In genomic region chr16:30356401-30357084, GRCh38 we compare ENCODE assay signal across 8 cellular contexts. TPM values are rescaled to one million over a fixed set of nuclear protein-coding genes. Genes with fewer than 3 reads are reported as not detected.
A peak's percentile ranks its signal among the peaks of the same experiment; 100 is the strongest.
DNase-seq lines count a peak whose midpoint lies in the region; ATAC-seq, FAIRE-seq and TF ChIP-seq lines count a peak whose summit lies in the region.

No MANE protein-coding gene starts in this region.

- TF ChIP-seq POLR2A in GM12891 (IDR thresholded peaks at IDR 0.05; ENCODE audit: low read depth, low read length) = no peak

- H3K4me3 Mint-ChIP-seq in nephron progenitor cell = peak overlapping the region; percentile 97

- FAIRE-seq in GM12891 (lab: Jason Lieb, UNC) = no peak

- no peaks in the 10 kb centered on the region for H3K9me3 ChIP-seq in ectodermal cell (ENCODE audit: control insufficient read depth, low read length)

- peaks cover 23% of the 10 kb centered on the region for H3K36me3 ChIP-seq in ectodermal cell (ENCODE audit: control insufficient read depth, insufficient read depth, low read length)

- TF ChIP-seq CTCF in nephron progenitor cell (IDR thresholded peaks at IDR 0.05) = no peak

- DNase-seq in COLO668 (lab: John Stamatoyannopoulos, UW; ENCODE audit: unreplicated experiment) = peak; percentile 59
- peak; percentile 43 for DNase-seq in NCI-H1105 treated with DMSO at 0.1 percent for 48 hours (lab: John Stamatoyannopoulos, UW)
- no peak for DNase-seq in nephron progenitor cell
- DNase-seq in iPS-NIHi7 (ENCODE audit: extremely low spot score) = no peak
- DNase-seq in GM12891 (ENCODE audit: insufficient read length, low spot score) = no peak
- DNase-seq in activated gamma-delta T cell treated with Interleukin-2 at 50 U/mL for 16 hours = no peak

- H3K9me3 Mint-ChIP-seq in nephron progenitor cell = no peaks in the 10 kb centered on the region

- no peak for ATAC-seq in GM18519 (IDR thresholded peaks at IDR 0.05; ENCODE audit: low FRiP score, unreplicated experiment)

- H3K4me3 ChIP-seq in ectodermal cell (ENCODE audit: insufficient read depth, low read depth, low read length) = peak overlapping the region; percentile 97

- no peaks in the 10 kb centered on the region for H3K4me1 ChIP-seq in ectodermal cell (ENCODE audit: control insufficient read depth, insufficient read depth, low read length)

- WGBS in ectodermal cell, 2 experiments = 92 to 94% methylated on average over 12 of the region's 12 CpGs

- H3K27me3 Mint-ChIP-seq in nephron progenitor cell (ENCODE audit: low read depth, poor library complexity) = peaks cover 6% of the 10 kb centered on the region

- no peaks in the 10 kb centered on the region for H3K27me3 ChIP-seq in ectodermal cell (ENCODE audit: control insufficient read depth, insufficient read depth, low read length, poor library complexity, severe bottlenecking)

- H3K27ac Mint-ChIP-seq in nephron progenitor cell = peak overlapping the region; percentile 100

- H3K36me3 Mint-ChIP-seq in nephron progenitor cell (ENCODE audit: low read depth) = peaks cover 37% of the 10 kb centered on the region

- H3K4me1 Mint-ChIP-seq in nephron progenitor cell = peaks cover 64% of the 10 kb centered on the region

- no peak overlapping the region for H3K27ac ChIP-seq in ectodermal cell (ENCODE audit: insufficient read depth, low read depth, low read length, poor library complexity, severe bottlenecking)

TF ChIP-seq in GM12891, 5 proteins besides CTCF, POLR2A, EP300 and RAD21:
- no peak for TF ChIP-seq POLR2AphosphoS5 (IDR thresholded peaks at IDR 0.05; ENCODE audit: low read depth, low read length)
- no peak for TF ChIP-seq TAF1 (IDR thresholded peaks at IDR 0.05; ENCODE audit: low read depth, low read length)
- no peak for TF ChIP-seq SPI1 (IDR thresholded peaks at IDR 0.05; ENCODE audit: low read depth, low read length)
TF ChIP-seq in GM12891: peak in this region for 0.

RNA-seq across cellular contexts. Expression of gene CD2BP2, which starts 1.4 kb away (rescaled TPM):
- polyA plus RNA-seq in ectodermal cell (2013, experiment 1 of 4) = 60.2 TPM
- 64.8 TPM for polyA plus RNA-seq in ectodermal cell (2013, experiment 2 of 4)
- 36.5 TPM for polyA plus RNA-seq in ectodermal cell (2013, experiment 3 of 4)
- 40.4 TPM for polyA plus RNA-seq in ectodermal cell (2013, experiment 4 of 4)
- 26.4 TPM for polyA plus RNA-seq in GM12891 (2012; ENCODE audit: low read depth, missing spikeins)

RNA-seq across cellular contexts. Expression of gene TBC1D10B, which starts 13.8 kb away (rescaled TPM):
- polyA plus RNA-seq in ectodermal cell (2013, experiment 1 of 4) = 30.9 TPM
- 31.5 TPM for polyA plus RNA-seq in ectodermal cell (2013, experiment 2 of 4)
- 26.0 TPM for polyA plus RNA-seq in ectodermal cell (2013, experiment 3 of 4)
- 27.4 TPM for polyA plus RNA-seq in ectodermal cell (2013, experiment 4 of 4)
- polyA plus RNA-seq in GM12891 (2012; ENCODE audit: low read depth, missing spikeins) = 18.0 TPM

RNA-seq across cellular contexts. Expression of gene MYL11, which starts 18.1 kb away (rescaled TPM):
- 3.6 TPM for polyA plus RNA-seq in ectodermal cell (2013, experiment 1 of 4)
- 2.8 TPM for polyA plus RNA-seq in ectodermal cell (2013, experiment 2 of 4)
- 0.75 TPM for polyA plus RNA-seq in ectodermal cell (2013, experiment 3 of 4)
- polyA plus RNA-seq in ectodermal cell (2013, experiment 4 of 4) = 1.5 TPM
- 1.2 TPM for polyA plus RNA-seq in GM12891 (2012; ENCODE audit: low read depth, missing spikeins)

RNA-seq across cellular contexts. Expression of gene SEPTIN1, which starts 25.8 kb away (rescaled TPM):
- polyA plus RNA-seq in ectodermal cell (2013, experiment 1 of 4) = 3.1 TPM
- polyA plus RNA-seq in ectodermal cell (2013, experiment 2 of 4) = 2.3 TPM
- polyA plus RNA-seq in ectodermal cell (2013, experiment 3 of 4) = 3.8 TPM
- 4.1 TPM for polyA plus RNA-seq in ectodermal cell (2013, experiment 4 of 4)
- 80.3 TPM for polyA plus RNA-seq in GM12891 (2012; ENCODE audit: low read depth, missing spikeins)

RNA-seq across cellular contexts. Expression of gene ZNF48, which starts 38.7 kb away (rescaled TPM):
- polyA plus RNA-seq in ectodermal cell (2013, experiment 1 of 4) = 45.3 TPM
- polyA plus RNA-seq in ectodermal cell (2013, experiment 2 of 4) = 53.1 TPM
- 34.0 TPM for polyA plus RNA-seq in ectodermal cell (2013, experiment 3 of 4)
- polyA plus RNA-seq in ectodermal cell (2013, experiment 4 of 4) = 39.1 TPM
- polyA plus RNA-seq in GM12891 (2012; ENCODE audit: low read depth, missing spikeins) = 3.8 TPM

Comparison
In these comparisons a context has a peak if more than half of its experiments do, and no peak if none do; other contexts are left out.
1. DNase-seq: peak in COLO668 (single experiment) and NCI-H1105 treated with DMSO at 0.1 percent for 48 hours (single experiment); none in nephron progenitor cell (single experiment), iPS-NIHi7 (single experiment), GM12891 (single experiment) and activated gamma-delta T cell treated with Interleukin-2 at 50 U/mL for 16 hours (single experiment).